Comparison of ENCODE assay signal across 23 cellular contexts in genomic region chr4:145107126-145107525, GRCh38. TPM values are rescaled to one million over a fixed set of nuclear protein-coding genes. Genes with fewer than 3 reads are reported as not detected.
DNase-seq lines count a peak whose midpoint lies in the region; ATAC-seq, FAIRE-seq and TF ChIP-seq lines count a peak whose summit lies in the region.
"Had no signal": no experiment of that assay in that cellular context is flagged by ENCODE, and none has a peak within 500 bp of the region (broad histone marks: within the 10 kb centered on the region; RNA-seq: fewer than 3 reads in every experiment).

No MANE protein-coding gene starts in this region.

- intact Hi-C loops in activated CD8-positive, alpha-beta T cell treated with anti-CD3 and anti-CD28 coated beads for 36 hours (cut with micrococcal nuclease) = no loop called here

- no peaks in the 10 kb centered on the region for H3K9me3 Mint-ChIP-seq in activated CD8-positive, alpha-beta T cell treated with anti-CD3 and anti-CD28 coated beads for 36 hours
- H3K9me3 Mint-ChIP-seq in endodermal cell (no peaks in the 10 kb centered on the region), chondrocyte (ENCODE audit: low read depth) (no peaks in the 10 kb centered on the region)
- H3K9me3 Mint-ChIP-seq: CD8-positive, alpha-beta T cell had no signal

- no peaks in the 10 kb centered on the region for H3K9me3 ChIP-seq in endodermal cell (ENCODE audit: control insufficient read depth, low read length)
- H3K9me3 ChIP-seq: BLaER1 treated with 17β-estradiol and CSF1 and Interleukin-3, amounts not matched to agents 10 nM and 100 nM; HAP-1; SK-N-SH had no signal

- 89 to 100% methylated on average over 1 of the region's 2 CpGs for WGBS in endodermal cell (ENCODE audit: insufficient coverage in 1 of 2, insufficient read length in 1 of 2), 2 experiments

- no peak overlapping the region for H3K27ac ChIP-seq in endodermal cell (ENCODE audit: low read depth, low read length)
- H3K27ac ChIP-seq: 22Rv1; BLaER1 treated with 17β-estradiol and CSF1 and Interleukin-3, amounts not matched to agents 10 nM and 100 nM; GM23248 had no signal

- H3K36me3 ChIP-seq in endodermal cell (ENCODE audit: control insufficient read depth, insufficient read depth, low read length) = peaks cover 80% of the 10 kb centered on the region

- POLR2A ChIA-PET in activated CD8-positive, alpha-beta T cell treated with anti-CD3 and anti-CD28 coated beads for 36 hours (lab: Charles Lee) = no interaction called here

- no peaks in the 10 kb centered on the region for H3K27me3 ChIP-seq in endodermal cell (ENCODE audit: control insufficient read depth, insufficient read depth, low read length, poor library complexity, severe bottlenecking)
- H3K27me3 ChIP-seq: BLaER1 treated with 17β-estradiol and CSF1 and Interleukin-3, amounts not matched to agents 10 nM and 100 nM had no signal

- no peaks in the 10 kb centered on the region for H3K4me1 ChIP-seq in endodermal cell (ENCODE audit: control insufficient read depth, insufficient read depth, low read length)

- DNase-seq in DMS153 (lab: John Stamatoyannopoulos, UW) (peak; percentile 34), DMS153 treated with DMSO at 0.1 percent for 48 hours (lab: John Stamatoyannopoulos, UW; ENCODE audit: unreplicated experiment) (no peak), D721Med (ENCODE audit: insufficient read length, low spot score) (no peak), endodermal cell (no peak), SHP77 treated with DMSO at 0.1 percent for 48 hours (lab: John Stamatoyannopoulos, UW) (no peak), DMS 273 treated with DMSO at 0.1 percent for 48 hours (lab: John Stamatoyannopoulos, UW) (no peak), chondrocyte (ENCODE audit: low spot score) (no peak)
- DNase-seq in activated CD8-positive, alpha-beta T cell treated with anti-CD3 and anti-CD28 coated beads for 36 hours = no peak
- DNase-seq: CD8-positive, alpha-beta T cell; DMS79 treated with DMSO at 0.1 percent for 48 hours; GM23248; KG1; NCI-H1092 treated with DMSO at 0.1 percent for 48 hours; NCI-H1436 treated with DMSO at 0.1 percent for 48 hours; NCI-H1930; NCI-H345; NCI-H524 treated with DMSO at 0.1 percent for 48 hours; PC-3; Right ventricle myocardium superior; SK-N-SH had no signal

- H3K4me3 ChIP-seq in endodermal cell (ENCODE audit: low read length) = no peak overlapping the region
- H3K4me3 ChIP-seq: BLaER1 treated with 17β-estradiol and CSF1 and Interleukin-3, amounts not matched to agents 10 nM and 100 nM; GM23248; HAP-1 had no signal

- H3K9ac ChIP-seq in endodermal cell (ENCODE audit: extremely low read depth, low read length, poor library complexity, severe bottlenecking) = no peak overlapping the region
- H3K9ac ChIP-seq: BLaER1 treated with 17β-estradiol and CSF1 and Interleukin-3, amounts not matched to agents 10 nM and 100 nM; GM23248; SK-N-SH had no signal

- FAIRE-seq in D721Med (lab: Jason Lieb, UNC) = peak; percentile 46

- H3K4me3 Mint-ChIP-seq in activated CD8-positive, alpha-beta T cell treated with anti-CD3 and anti-CD28 coated beads for 36 hours = no peak overlapping the region
- no peak overlapping the region for H3K4me3 Mint-ChIP-seq in endodermal cell
- H3K4me3 Mint-ChIP-seq in chondrocyte (ENCODE audit: unreplicated experiment) = no peak overlapping the region
- H3K4me3 Mint-ChIP-seq: CD8-positive, alpha-beta T cell had no signal

- peaks cover 44% of the 10 kb centered on the region for H3K36me3 Mint-ChIP-seq in activated CD8-positive, alpha-beta T cell treated with anti-CD3 and anti-CD28 coated beads for 36 hours (ENCODE audit: low read depth)
- H3K36me3 Mint-ChIP-seq in endodermal cell (ENCODE audit: low read depth) (peaks cover 49% of the 10 kb centered on the region), chondrocyte (ENCODE audit: low read depth) (peaks cover 24% of the 10 kb centered on the region)

- peaks cover 15% of the 10 kb centered on the region for H3K4me1 Mint-ChIP-seq in activated CD8-positive, alpha-beta T cell treated with anti-CD3 and anti-CD28 coated beads for 36 hours (ENCODE audit: low read depth)
- H3K4me1 Mint-ChIP-seq in endodermal cell (no peaks in the 10 kb centered on the region), chondrocyte (ENCODE audit: low read depth) (no peaks in the 10 kb centered on the region)

- TF ChIP-seq CTCF in D721Med (IDR thresholded peaks at IDR 0.05; ENCODE audit: insufficient read depth, missing control alignments) (no peak), endodermal cell (conservative IDR thresholded peaks at IDR 0.05) (no peak), chondrocyte (IDR thresholded peaks at IDR 0.05) (no peak)
- no peak for TF ChIP-seq CTCF in activated CD8-positive, alpha-beta T cell treated with anti-CD3 and anti-CD28 coated beads for 36 hours (IDR thresholded peaks at IDR 0.05)

- no peaks in the 10 kb centered on the region for H3K27me3 Mint-ChIP-seq in activated CD8-positive, alpha-beta T cell treated with anti-CD3 and anti-CD28 coated beads for 36 hours
- H3K27me3 Mint-ChIP-seq in endodermal cell (ENCODE audit: insufficient read depth) (no peaks in the 10 kb centered on the region), chondrocyte (ENCODE audit: low read depth) (no peaks in the 10 kb centered on the region)

- peak overlapping the region; percentile 50 for H3K27ac Mint-ChIP-seq in activated CD8-positive, alpha-beta T cell treated with anti-CD3 and anti-CD28 coated beads for 36 hours
- H3K27ac Mint-ChIP-seq in endodermal cell = peak overlapping the region; percentile 3
- no peak overlapping the region for H3K27ac Mint-ChIP-seq in chondrocyte (ENCODE audit: unreplicated experiment)
- H3K27ac Mint-ChIP-seq: CD8-positive, alpha-beta T cell had no signal

- CTCF ChIA-PET in activated CD8-positive, alpha-beta T cell treated with anti-CD3 and anti-CD28 coated beads for 36 hours (lab: Charles Lee) = no interaction called here

- ATAC-seq in activated CD8-positive, alpha-beta T cell treated with anti-CD3 and anti-CD28 coated beads for 36 hours = no peak
- ATAC-seq: CD8-positive, alpha-beta T cell; PC-3 had no signal

RNA-seq across cellular contexts. Expression of gene ABCE1, which starts 9.0 kb away (rescaled TPM):
- 100 to 1,000 TPM; 164 to 186 TPM for total RNA-seq in activated CD8-positive, alpha-beta T cell treated with anti-CD3 and anti-CD28 coated beads for 36 hours
- total RNA-seq in endodermal cell (10 to 100 TPM; 67.2 to 80.7 TPM), chondrocyte (48.8 to 75.3 TPM (median 53.1 TPM) in 3 replicates)
- 88.1 TPM for polyA plus RNA-seq in endodermal cell (2013, experiment 1 of 2)
- polyA plus RNA-seq in endodermal cell (2013, experiment 2 of 2) = 82.6 TPM

RNA-seq across cellular contexts. Expression of gene ANAPC10, which starts 9.1 kb away (rescaled TPM):
- 10 to 100 TPM; 24.9 to 26.8 TPM for total RNA-seq in activated CD8-positive, alpha-beta T cell treated with anti-CD3 and anti-CD28 coated beads for 36 hours
- 10 to 100 TPM; 25.0 to 29.6 TPM for total RNA-seq in endodermal cell
- 23.2 TPM for polyA plus RNA-seq in endodermal cell (2013, experiment 1 of 2)
- polyA plus RNA-seq in endodermal cell (2013, experiment 2 of 2) = 30.3 TPM
- 17.7 to 21.4 TPM (median 18.3 TPM) in 3 replicates for total RNA-seq in chondrocyte
